In the genomic region with DNA sequence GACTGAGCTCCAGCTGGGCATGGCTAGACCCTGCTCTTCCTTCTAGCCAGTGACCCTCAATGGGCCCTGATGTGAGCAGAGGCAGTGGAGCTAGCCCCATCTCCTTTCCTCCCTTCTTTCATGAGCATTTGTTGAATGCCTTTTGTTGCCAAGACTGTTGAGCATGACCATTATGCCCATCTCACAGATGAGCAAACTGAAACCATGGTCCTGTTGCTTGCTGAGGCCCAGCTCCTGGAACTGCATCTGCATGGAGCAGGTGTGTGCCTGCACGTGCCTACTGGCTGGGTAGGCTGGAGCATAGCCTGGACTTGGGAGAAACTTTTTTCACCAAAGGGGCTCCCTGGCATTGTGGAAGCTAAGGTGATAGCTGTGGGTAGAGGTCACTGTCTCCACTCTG, we compare ENCODE assay signal across 31 cellular contexts. TPM values are rescaled to one million over a fixed set of nuclear protein-coding genes. Genes with fewer than 3 reads are reported as not detected.
"Had no signal": no experiment of that assay in that cellular context is flagged by ENCODE, and none has a peak within 500 bp of the region (broad histone marks: within the 10 kb centered on the region; RNA-seq: fewer than 3 reads in every experiment).

No MANE protein-coding gene starts in this region.

- H3K9me3 ChIP-seq: ascending aorta, breast epithelium, colonic mucosa, esophagus squamous epithelium, gastroesophageal sphincter had no signal

- H3K27me3 ChIP-seq: ascending aorta, colonic mucosa had no signal

- ATAC-seq: activated CD4-positive, alpha-beta T cell treated with anti-CD3 and anti-CD28 coated beads for 36 hours; activated CD8-positive, alpha-beta memory T cell treated with anti-CD3 and anti-CD28 coated beads, Interleukin-2, amount 10 ng/mL, durations not matched to agents 7 days and 5 days; activated CD8-positive, alpha-beta T cell treated with anti-CD3 and anti-CD28 coated beads, Interleukin-2, amount 10 ng/mL, durations not matched to agents 7 days and 5 days; activated naive CD4-positive, alpha-beta T cell treated with anti-CD3 and anti-CD28 coated beads, Interleukin-2, amount 50 U/mL, for 72 hours; activated T-cell treated with anti-CD3 and anti-CD28 coated beads, Interleukin-2, amount 50 U/mL, for 72 hours; gastroesophageal sphincter had no signal

- H3K27ac ChIP-seq: ascending aorta, breast epithelium, cardiac muscle cell, colonic mucosa, epithelial cell of prostate, esophagus squamous epithelium, gastroesophageal sphincter had no signal

- H3K36me3 ChIP-seq: ascending aorta, breast epithelium, cardiac muscle cell, colonic mucosa, esophagus squamous epithelium, gastroesophageal sphincter had no signal

- DNase-seq: activated CD4-positive, alpha-beta memory T cell treated with anti-CD3 and anti-CD28 coated beads for 36 hours; activated CD4-positive, alpha-beta T cell treated with anti-CD3 and anti-CD28 coated beads for 36 hours; activated CD4-positive, alpha-beta T cell treated with anti-CD3 and anti-CD28 coated beads, Interleukin-2, amount 10 ng/mL, durations not matched to agents 24 days and 14 days; activated CD4-positive, CD25-positive, alpha-beta regulatory T cell; activated CD4-positive, CD25-positive, alpha-beta regulatory T cell treated with anti-CD3 and anti-CD28 coated beads, Interleukin-2, amount 50 U/mL, for 72 hours; activated CD8-positive, alpha-beta memory T cell treated with anti-CD3 and anti-CD28 coated beads, Interleukin-2, amount 10 ng/mL, durations not matched to agents 7 days and 5 days; activated CD8-positive, alpha-beta memory T cell treated with anti-CD3 and anti-CD28 coated beads, Interleukin-2, amount 50 U/mL, for 4 hours; activated CD8-positive, alpha-beta T cell treated with anti-CD3 and anti-CD28 coated beads, Interleukin-2, amount 10 ng/mL, durations not matched to agents 7 days and 5 days; activated gamma-delta T cell; activated naive CD4-positive, alpha-beta T cell; activated naive CD4-positive, alpha-beta T cell treated with anti-CD3 and anti-CD28 coated beads, Interleukin-2, amount 10 ng/mL, durations not matched to agents 7 days and 5 days; activated naive CD8-positive, alpha-beta T cell treated with anti-CD3 and anti-CD28 coated beads, Interleukin-2, amount 10 ng/mL, durations not matched to agents 7 days and 5 days; activated T-cell treated with anti-CD3 and anti-CD28 coated beads for 4 hours; activated T-cell treated with anti-CD3 and anti-CD28 coated beads, Interleukin-2, amount 50 U/mL, for 24 hours; activated T-cell treated with anti-CD3 and anti-CD28 coated beads, Interleukin-2, amount 50 U/mL, for 72 hours; central memory CD4-positive, alpha-beta T cell; cerebellar nuclear complex; colonic mucosa; effector CD8-positive, alpha-beta T cell; esophagus squamous epithelium; foreskin melanocyte; T-helper 2 cell had no signal

- H3K4me3 ChIP-seq: ascending aorta, breast epithelium, cardiac muscle cell, colonic mucosa, esophagus squamous epithelium, gastroesophageal sphincter had no signal

RNA-seq across cellular contexts. Expression of a gene that starts 3.0 kb away (rescaled TPM):
- total RNA-seq: activated CD8-positive, alpha-beta memory T cell treated with anti-CD3 and anti-CD28 coated beads, Interleukin-2, amount 10 ng/mL, durations not matched to agents 7 days and 5 days; activated CD8-positive, alpha-beta T cell treated with anti-CD3 and anti-CD28 coated beads, Interleukin-2, amount 10 ng/mL, durations not matched to agents 7 days and 5 days; ascending aorta; endothelial cell of umbilical vein; fibroblast of lung; fibroblast of villous mesenchyme had no signal
- polyA plus RNA-seq: endothelial cell of umbilical vein, fibroblast of lung had no signal
